Comparison of ENCODE assay signal across 21 cellular contexts in genomic region chr20:38076548-38076947, GRCh38. TPM values are rescaled to one million over a fixed set of nuclear protein-coding genes. Genes with fewer than 3 reads are reported as not detected.
DNase-seq lines count a peak whose midpoint lies in the region; ATAC-seq and TF ChIP-seq lines count a peak whose summit lies in the region.
"Had no signal": no experiment of that assay in that cellular context is flagged by ENCODE, and none has a peak within 500 bp of the region (broad histone marks: within the 10 kb centered on the region; RNA-seq: fewer than 3 reads in every experiment).

No MANE protein-coding gene starts in this region.

- TF ChIP-seq CTCF in heart left ventricle (IDR thresholded peaks at IDR 0.05) (no peak), esophagus squamous epithelium (IDR thresholded peaks at IDR 0.05) (no peak), psoas muscle (IDR thresholded peaks at IDR 0.05) (no peak), WTC11 (IDR thresholded peaks at IDR 0.05) (no peak)

- H3K27ac ChIP-seq in heart left ventricle (peak overlapping the region; percentile 68 to 90 (median 83)), esophagus squamous epithelium (peak overlapping the region in 3 of 4 donors; percentile 36 to 81 (median 46)), psoas muscle (peak overlapping the region; percentile 80)
- H3K27ac ChIP-seq: BLaER1, colonic mucosa, HL-60, PC-9, thyroid gland had no signal

- TF ChIP-seq POLR2A in heart left ventricle (IDR thresholded peaks at IDR 0.05) (no peak), esophagus squamous epithelium (IDR thresholded peaks at IDR 0.05) (no peak)

- no peaks in the 10 kb centered on the region for H3K27me3 ChIP-seq in heart left ventricle
- no peaks in the 10 kb centered on the region for H3K27me3 ChIP-seq in esophagus squamous epithelium
- no peaks in the 10 kb centered on the region for H3K27me3 ChIP-seq in psoas muscle (ENCODE audit: insufficient read depth in 3 of 3, low read length in 2 of 3)
- H3K27me3 ChIP-seq: BLaER1, colonic mucosa, thyroid gland had no signal

- peaks cover 6% of the 10 kb centered on the region for H3K4me1 Mint-ChIP-seq in WTC11

- no peak overlapping the region for H3K4me3 Mint-ChIP-seq in WTC11
- H3K4me3 Mint-ChIP-seq: activated CD8-positive, alpha-beta T cell treated with anti-CD3 and anti-CD28 coated beads, Interleukin-2, amount 10 ng/mL, durations not matched to agents 7 days and 5 days; activated naive CD4-positive, alpha-beta T cell treated with anti-CD3 and anti-CD28 coated beads, Interleukin-2, amount 50 U/mL, for 24 hours; HFFc6; neural crest cell had no signal

- H3K36me3 ChIP-seq in heart left ventricle, result peaks cover 0 to 52% (median 30%) of the 10 kb centered on the region in 9 donors
- peaks cover 0 to 80% (median 0%) of the 10 kb centered on the region in 3 donors for H3K36me3 ChIP-seq in esophagus squamous epithelium
- peaks cover under 1 to 19% of the 10 kb centered on the region in 2 donors for H3K36me3 ChIP-seq in psoas muscle (ENCODE audit: insufficient read depth in 1 of 2, low read depth in 1 of 2)
- H3K36me3 ChIP-seq: colonic mucosa had no signal

- no peak overlapping the region; the same call in 1 of the 2 replicates for H3K27ac Mint-ChIP-seq in WTC11
- H3K27ac Mint-ChIP-seq: activated naive CD4-positive, alpha-beta T cell treated with anti-CD3 and anti-CD28 coated beads, Interleukin-2, amount 50 U/mL, for 24 hours had no signal

- POLR2A ChIA-PET in WTC11 (lab: Charles Lee), result no interaction called here

- H3K9me3 ChIP-seq in heart left ventricle, result peaks cover 0 to 3% (median 0%) of the 10 kb centered on the region in 12 donors
- no peaks in the 10 kb centered on the region for H3K9me3 ChIP-seq in esophagus squamous epithelium
- H3K9me3 ChIP-seq in psoas muscle, result no peaks in the 10 kb centered on the region
- H3K9me3 ChIP-seq: colonic mucosa, thyroid gland had no signal

- H3K4me1 ChIP-seq in heart left ventricle (peaks cover 22 to 60% (median 40%) of the 10 kb centered on the region in 12 donors), esophagus squamous epithelium (peaks cover 0 to 43% (median 4%) of the 10 kb centered on the region in 3 donors), psoas muscle (peaks cover 42% of the 10 kb centered on the region)
- H3K4me1 ChIP-seq: colonic mucosa had no signal

- H3K36me3 Mint-ChIP-seq in WTC11, result peaks cover 39% of the 10 kb centered on the region

- no peaks in the 10 kb centered on the region for H3K27me3 Mint-ChIP-seq in WTC11 (ENCODE audit: low read depth)
- H3K27me3 Mint-ChIP-seq: activated naive CD4-positive, alpha-beta T cell treated with anti-CD3 and anti-CD28 coated beads, Interleukin-2, amount 50 U/mL, for 24 hours had no signal

- peaks cover 7% of the 10 kb centered on the region for H3K9me3 Mint-ChIP-seq in WTC11
- H3K9me3 Mint-ChIP-seq: activated naive CD4-positive, alpha-beta T cell treated with anti-CD3 and anti-CD28 coated beads, Interleukin-2, amount 50 U/mL, for 24 hours; HFFc6 had no signal

- intact Hi-C loops in heart left ventricle (cut with DNase I) (loop anchor here in 7 of 10 donors (5.0 to 10.0 kb wide), 3 partner anchors 36 to 86 kb away; no protein-coding TSS in a partner anchor), Right ventricle myocardium inferior (cut with DNase I) (loop anchor here (5.0 kb wide), 1 partner anchor 51 kb away; no protein-coding TSS in a partner anchor), esophagus squamous epithelium (cut with DNase I) (loop anchor here (10.0 kb wide), 1 partner anchor 88 kb away; the partner anchor contains the start of gene TGM2), psoas muscle (cut with DNase I) (no loop called here)

- DNase-seq in heart left ventricle, result no peak
- no peak for DNase-seq in Right ventricle myocardium inferior (ENCODE audit: missing footprints)
- no peak for DNase-seq in esophagus squamous epithelium (lab: John Stamatoyannopoulos, UW)
- DNase-seq in psoas muscle, result no peak
- DNase-seq in WTC11 (ENCODE audit: low spot score), result no peak
- no peak for DNase-seq in epidermal melanocyte (ENCODE audit: insufficient read length, low spot score)
- DNase-seq: activated CD8-positive, alpha-beta T cell treated with anti-CD3 and anti-CD28 coated beads, Interleukin-2, amount 10 ng/mL, durations not matched to agents 7 days and 5 days; colonic mucosa; HFFc6; kidney glomerular epithelial cell; NCI-H774; PC-9; T-helper 9 cell; thyroid gland had no signal

- CTCF ChIA-PET in WTC11 (lab: Charles Lee), result interaction anchor here (1.3 to 5.1 kb wide), 2 partner anchors 19 to 143 kb away, joined by 5 to 134 read pairs; no protein-coding TSS in a partner anchor

- no peak for ATAC-seq in heart left ventricle
- no peak for ATAC-seq in Right ventricle myocardium inferior
- ATAC-seq in psoas muscle, result peak in 1 of 4 donors; percentile 25
- no peak for ATAC-seq in WTC11
- no peak for ATAC-seq in GM18498 (IDR thresholded peaks at IDR 0.05; ENCODE audit: unreplicated experiment)
- ATAC-seq in HG03457 (IDR thresholded peaks at IDR 0.05; ENCODE audit: unreplicated experiment), result no peak
- ATAC-seq: activated CD4-positive, CD25-positive, alpha-beta regulatory T cell treated with anti-CD3 and anti-CD28 coated beads, Interleukin-2, amount 50 U/mL, for 24 hours; activated CD8-positive, alpha-beta T cell treated with anti-CD3 and anti-CD28 coated beads, Interleukin-2, amount 10 ng/mL, durations not matched to agents 7 days and 5 days had no signal

- H3K4me3 ChIP-seq in heart left ventricle (no peak overlapping the region), esophagus squamous epithelium (no peak overlapping the region), psoas muscle (no peak overlapping the region)
- H3K4me3 ChIP-seq: BLaER1, colonic mucosa, PC-9, thyroid gland had no signal

TF ChIP-seq in WTC11, 78 proteins besides CTCF, POLR2A, EP300 and RAD21:
- no peak for TF ChIP-seq TEAD1 (CRISPR knock-in tag; IDR thresholded peaks at IDR 0.05)
- TF ChIP-seq, protein P1, sequence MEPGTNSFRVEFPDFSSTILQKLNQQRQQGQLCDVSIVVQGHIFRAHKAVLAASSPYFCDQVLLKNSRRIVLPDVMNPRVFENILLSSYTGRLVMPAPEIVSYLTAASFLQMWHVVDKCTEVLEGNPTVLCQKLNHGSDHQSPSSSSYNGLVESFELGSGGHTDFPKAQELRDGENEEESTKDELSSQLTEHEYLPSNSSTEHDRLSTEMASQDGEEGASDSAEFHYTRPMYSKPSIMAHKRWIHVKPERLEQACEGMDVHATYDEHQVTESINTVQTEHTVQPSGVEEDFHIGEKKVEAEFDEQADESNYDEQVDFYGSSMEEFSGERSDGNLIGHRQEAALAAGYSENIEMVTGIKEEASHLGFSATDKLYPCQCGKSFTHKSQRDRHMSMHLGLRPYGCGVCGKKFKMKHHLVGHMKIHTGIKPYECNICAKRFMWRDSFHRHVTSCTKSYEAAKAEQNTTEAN (CRISPR knock-in tag; IDR thresholded peaks at IDR 0.05), result no peak
- TF ChIP-seq, protein P2, sequence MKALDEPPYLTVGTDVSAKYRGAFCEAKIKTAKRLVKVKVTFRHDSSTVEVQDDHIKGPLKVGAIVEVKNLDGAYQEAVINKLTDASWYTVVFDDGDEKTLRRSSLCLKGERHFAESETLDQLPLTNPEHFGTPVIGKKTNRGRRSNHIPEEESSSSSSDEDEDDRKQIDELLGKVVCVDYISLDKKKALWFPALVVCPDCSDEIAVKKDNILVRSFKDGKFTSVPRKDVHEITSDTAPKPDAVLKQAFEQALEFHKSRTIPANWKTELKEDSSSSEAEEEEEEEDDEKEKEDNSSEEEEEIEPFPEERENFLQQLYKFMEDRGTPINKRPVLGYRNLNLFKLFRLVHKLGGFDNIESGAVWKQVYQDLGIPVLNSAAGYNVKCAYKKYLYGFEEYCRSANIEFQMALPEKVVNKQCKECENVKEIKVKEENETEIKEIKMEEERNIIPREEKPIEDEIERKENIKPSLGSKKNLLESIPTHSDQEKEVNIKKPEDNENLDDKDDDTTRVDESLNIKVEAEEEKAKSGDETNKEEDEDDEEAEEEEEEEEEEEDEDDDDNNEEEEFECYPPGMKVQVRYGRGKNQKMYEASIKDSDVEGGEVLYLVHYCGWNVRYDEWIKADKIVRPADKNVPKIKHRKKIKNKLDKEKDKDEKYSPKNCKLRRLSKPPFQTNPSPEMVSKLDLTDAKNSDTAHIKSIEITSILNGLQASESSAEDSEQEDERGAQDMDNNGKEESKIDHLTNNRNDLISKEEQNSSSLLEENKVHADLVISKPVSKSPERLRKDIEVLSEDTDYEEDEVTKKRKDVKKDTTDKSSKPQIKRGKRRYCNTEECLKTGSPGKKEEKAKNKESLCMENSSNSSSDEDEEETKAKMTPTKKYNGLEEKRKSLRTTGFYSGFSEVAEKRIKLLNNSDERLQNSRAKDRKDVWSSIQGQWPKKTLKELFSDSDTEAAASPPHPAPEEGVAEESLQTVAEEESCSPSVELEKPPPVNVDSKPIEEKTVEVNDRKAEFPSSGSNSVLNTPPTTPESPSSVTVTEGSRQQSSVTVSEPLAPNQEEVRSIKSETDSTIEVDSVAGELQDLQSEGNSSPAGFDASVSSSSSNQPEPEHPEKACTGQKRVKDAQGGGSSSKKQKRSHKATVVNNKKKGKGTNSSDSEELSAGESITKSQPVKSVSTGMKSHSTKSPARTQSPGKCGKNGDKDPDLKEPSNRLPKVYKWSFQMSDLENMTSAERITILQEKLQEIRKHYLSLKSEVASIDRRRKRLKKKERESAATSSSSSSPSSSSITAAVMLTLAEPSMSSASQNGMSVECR (CRISPR knock-in tag; IDR thresholded peaks at IDR 0.05; ENCODE audit: borderline replicate concordance), result no peak

RNA-seq across cellular contexts. Expression of gene RPRD1B, which starts 43.0 kb away (rescaled TPM):
- total RNA-seq in heart left ventricle, result 10 to 100 TPM; 32.5 to 60.2 (median 43.1) TPM
- 10 to 100 TPM in 1 of 2 donors, 1 to 10 TPM in 1; 9.1 to 41.3 TPM for polyA plus RNA-seq in heart left ventricle
- total RNA-seq in Right ventricle myocardium inferior, result 84.7 TPM
- 10 to 100 TPM; 15.2 to 25.9 (median 23.6) TPM for total RNA-seq in esophagus squamous epithelium
- total RNA-seq in psoas muscle, result 10 to 100 TPM; 32.7 to 55.7 (median 44.4) TPM
- 10 to 100 TPM; 14.0 to 29.9 (median 29.4) TPM for polyA plus RNA-seq in psoas muscle
- 21.4 to 25.5 TPM (median 21.5 TPM) in 3 replicates for total RNA-seq in WTC11 (2021)

RNA-seq across cellular contexts. Expression of gene TTI1, which starts 43.3 kb away (rescaled TPM):
- total RNA-seq in heart left ventricle (10 to 100 TPM in 8 of 9 donors, 1 to 10 TPM in 1; 9.7 to 13.3 (median 11.0) TPM), Right ventricle myocardium inferior (12.4 TPM), esophagus squamous epithelium (10 to 100 TPM in 3 of 4 donors, 1 to 10 TPM in 1; 5.1 to 14.7 (median 10.5) TPM), psoas muscle (10 to 100 TPM; 11.9 to 24.0 (median 14.8) TPM), WTC11 (2021) (42.8 to 43.5 TPM (median 43.4 TPM) in 3 replicates)
- polyA plus RNA-seq in heart left ventricle (10 to 100 TPM in 1 of 2 donors, 1 to 10 TPM in 1; 7.3 to 10.9 TPM), psoas muscle (10 to 100 TPM; 11.4 to 29.7 (median 19.5) TPM)

Comparison
In these comparisons a context has a peak if more than half of its experiments do, and no peak if none do; other contexts are left out.
1. intact Hi-C loops: an anchor here in heart left ventricle (5.0 to 10.0 kb wide), Right ventricle myocardium inferior (5.0 kb wide) and esophagus squamous epithelium (10.0 kb wide); none called in psoas muscle.